In genomic region chr20:53642196-53643030, GRCh38 we compare ENCODE assay signal across 8 cellular contexts. TPM values are rescaled to one million over a fixed set of nuclear protein-coding genes. Genes with fewer than 3 reads are reported as not detected.
DNase-seq lines count a peak whose midpoint lies in the region; ATAC-seq, FAIRE-seq and TF ChIP-seq lines count a peak whose summit lies in the region.

No MANE protein-coding gene starts in this region.

- CTCF ChIA-PET in SK-N-SH (lab: Yijun Ruan, JAX), result interaction anchor here (0.7 to 1.0 kb wide), 3 partner anchors 14 to 298 kb away, joined by 3 read pairs; no protein-coding TSS in a partner anchor

- WGBS in SK-N-SH (ENCODE audit: low lambda C conversion rate), result 54% methylated on average over 17 of the region's 17 CpGs

- H3K9me3 Mint-ChIP-seq in stimulated activated naive CD8-positive, alpha-beta T cell treated with anti-CD3 and anti-CD28 coated beads, Interleukin-15, amount 100 ng/mL, for 72 hours, result no peaks in the 10 kb centered on the region

- 0 out of 2 replicates have a peak, but pooled peaks have one; percentile 2 for TF ChIP-seq RAD21 in SK-N-SH (IDR thresholded peaks at IDR 0.05; ENCODE audit: low read length)

- no peaks in the 10 kb centered on the region for H3K9me2 ChIP-seq in SK-N-SH

- no peaks in the 10 kb centered on the region for H3K27me3 ChIP-seq in SK-N-SH (ENCODE audit: insufficient read depth)

- peaks cover 51% of the 10 kb centered on the region for H3K4me1 Mint-ChIP-seq in stimulated activated naive CD8-positive, alpha-beta T cell treated with anti-CD3 and anti-CD28 coated beads, Interleukin-15, amount 100 ng/mL, for 72 hours

- H3K4me3 Mint-ChIP-seq in stimulated activated naive CD8-positive, alpha-beta T cell treated with anti-CD3 and anti-CD28 coated beads, Interleukin-15, amount 100 ng/mL, for 72 hours, result peak overlapping the region; percentile 70 to 78

- no peaks in the 10 kb centered on the region for H3K79me2 ChIP-seq in SK-N-SH (ENCODE audit: insufficient read depth)

- H3K4me3 ChIP-seq in SK-N-SH (ENCODE audit: low read depth in 2 of 2, low read length in 1 of 2), result peak overlapping the region in 1 of 2 experiments; percentile 42; a peak in 2 of 4 replicates
- no peak overlapping the region for H3K4me3 ChIP-seq in astrocyte of the spinal cord (ENCODE audit: low read depth, low read length)

- TF ChIP-seq CTCF in SK-N-SH (IDR thresholded peaks at IDR 0.05), result no peak
- no peak for TF ChIP-seq CTCF in astrocyte of the spinal cord (IDR thresholded peaks at IDR 0.05; ENCODE audit: low read depth, low read length)

- H2AFZ ChIP-seq in SK-N-SH (ENCODE audit: low read depth), result peak overlapping the region; percentile 93

- H3K27ac Mint-ChIP-seq in stimulated activated naive CD8-positive, alpha-beta T cell treated with anti-CD3 and anti-CD28 coated beads, Interleukin-15, amount 100 ng/mL, for 72 hours, result peak overlapping the region; percentile 95 to 98

- peak overlapping the region; percentile 69 for H3K9ac ChIP-seq in SK-N-SH

- DNase-seq in AG08395 (ENCODE audit: low spot score), result peak; percentile 66
- no peak for DNase-seq in GM19239 (ENCODE audit: insufficient read length, low spot score)
- DNase-seq in SK-N-SH, result no peak
- DNase-seq in astrocyte of the spinal cord (ENCODE audit: low read depth, low spot score), result peak; percentile 76
- peak; percentile 89 for DNase-seq in kidney tubule cell (ENCODE audit: low spot score)
- DNase-seq in stimulated activated naive CD8-positive, alpha-beta T cell treated with anti-CD3 and anti-CD28 coated beads, Interleukin-15, amount 100 ng/mL, for 72 hours, result peak; percentile 69 to 76
- no peak for DNase-seq in inferior parietal cortex (ENCODE audit: extremely low spot score)

- H3K36me3 ChIP-seq in SK-N-SH (replicated peaks in 1 of 2; ENCODE audit: control insufficient read depth in 1 of 2, insufficient read depth in 2 of 2, low read length in 1 of 2), result no peaks in the 10 kb centered on the region

- H3K9me3 ChIP-seq in SK-N-SH, result no peaks in the 10 kb centered on the region

- no peak for TF ChIP-seq EP300 in SK-N-SH (IDR thresholded peaks at IDR 0.05; ENCODE audit: borderline replicate concordance in 1 of 2, low read depth in 1 of 2, low read length in 1 of 2)

- peak; percentile 26 for FAIRE-seq in GM19239 (lab: Jason Lieb, UNC)

- peaks cover 30% of the 10 kb centered on the region for H3F3A ChIP-seq in SK-N-SH (replicated peaks; ENCODE audit: insufficient read depth)

- POLR2A ChIA-PET in SK-N-SH (lab: Yijun Ruan, JAX), result no interaction called here

- H4K20me1 ChIP-seq in SK-N-SH (ENCODE audit: insufficient read depth), result no peaks in the 10 kb centered on the region

- H3K27ac ChIP-seq in SK-N-SH (ENCODE audit: low read depth in 2 of 2, low read length in 1 of 2), result peak overlapping the region; percentile 67 to 97; a peak in 3 of 4 replicates

- H3K27me3 Mint-ChIP-seq in stimulated activated naive CD8-positive, alpha-beta T cell treated with anti-CD3 and anti-CD28 coated beads, Interleukin-15, amount 100 ng/mL, for 72 hours, result no peaks in the 10 kb centered on the region

- peak overlapping the region; percentile 70 for H3K4me2 ChIP-seq in SK-N-SH

- in situ Hi-C loops in astrocyte of the spinal cord (cut with HindIII; ENCODE audit: low sequenced_read_pairs), result no loop called here

- peak; percentile 52 for ATAC-seq in HG03442 (IDR thresholded peaks at IDR 0.05; ENCODE audit: unreplicated experiment)
- ATAC-seq in stimulated activated naive CD8-positive, alpha-beta T cell treated with anti-CD3 and anti-CD28 coated beads, Interleukin-15, amount 100 ng/mL, for 72 hours, result peak; percentile 93

- H3K4me1 ChIP-seq in SK-N-SH (ENCODE audit: control insufficient read depth in 1 of 2, insufficient read depth in 2 of 2, low read depth in 1 of 2, low read length in 1 of 2), result peaks cover 0 to 19% of the 10 kb centered on the region in 2 experiments; a peak in 3 of 4 replicates

TF ChIP-seq in SK-N-SH, 30 proteins besides CTCF, POLR2A, EP300 and RAD21:
- no peak for TF ChIP-seq RCOR1 (IDR thresholded peaks at IDR 0.05; ENCODE audit: low read length)
- no peak for TF ChIP-seq NFIC (IDR thresholded peaks at IDR 0.05; ENCODE audit: borderline replicate concordance)
- no peak for TF ChIP-seq YY1 (IDR thresholded peaks at IDR 0.05; ENCODE audit: low read depth)
- TF ChIP-seq NRF1 (IDR thresholded peaks at IDR 0.05; ENCODE audit: low read depth, low read length), result no peak
- TF ChIP-seq TAF1 (IDR thresholded peaks at IDR 0.05; ENCODE audit: borderline replicate concordance, low read depth, low read length), result no peak
- no peak for TF ChIP-seq MEF2A (IDR thresholded peaks at IDR 0.05; ENCODE audit: borderline replicate concordance, low read depth)
- no peak for TF ChIP-seq GATA2 (CRISPR knock-in tag; IDR thresholded peaks at IDR 0.05)
- no peak for TF ChIP-seq GABPA (IDR thresholded peaks at IDR 0.05; ENCODE audit: low read depth)
- no peak for TF ChIP-seq SMC3 (IDR thresholded peaks at IDR 0.05; ENCODE audit: low read depth, low read length)
- TF ChIP-seq TEAD4 (IDR thresholded peaks at IDR 0.05; ENCODE audit: borderline replicate concordance, insufficient read depth), result no peak
- TF ChIP-seq POLR2AphosphoS5 (IDR thresholded peaks at IDR 0.05; ENCODE audit: low read depth, low read length), result no peak
- TF ChIP-seq FOXM1 (IDR thresholded peaks at IDR 0.05; ENCODE audit: low read depth), result no peak
- TF ChIP-seq USF2 (IDR thresholded peaks at IDR 0.05; ENCODE audit: borderline replicate concordance, low read depth, low read length), result no peak
TF ChIP-seq in SK-N-SH: peak in this region for 0.

RNA-seq across cellular contexts. Expression of gene ZNF217, which starts 48.8 kb away (rescaled TPM):
- 6.9 and 7.1 TPM in 2 replicates for polyA plus RNA-seq in SK-N-SH (2012; rRNA removed)
- polyA plus RNA-seq in SK-N-SH (2012; cell fraction: cytosol; rRNA removed), result 7.6 and 8.5 TPM in 2 replicates
- 13.4 and 14.5 TPM in 2 replicates for polyA plus RNA-seq in SK-N-SH (2012; cell fraction: nucleus; rRNA removed)

Comparison
In these comparisons a context has a peak if more than half of its experiments do, and no peak if none do; other contexts are left out.
1. DNase-seq: peak in AG08395 (single experiment), astrocyte of the spinal cord (single experiment), kidney tubule cell (single experiment) and stimulated activated naive CD8-positive, alpha-beta T cell treated with anti-CD3 and anti-CD28 coated beads, Interleukin-15, amount 100 ng/mL, for 72 hours (2 of 2); none in GM19239 (single experiment), SK-N-SH (single experiment) and inferior parietal cortex (single experiment).